13 cellular contexts compared by ENCODE assay signal in genomic region chr16:74991268-74991592, GRCh38.
"Had no signal": no experiment of that assay in that cellular context is flagged by ENCODE, and none has a peak within 500 bp of the region (broad histone marks: within the 10 kb centered on the region; RNA-seq: fewer than 3 reads in every experiment).

No MANE protein-coding gene starts in this region.

- H3K4me1 ChIP-seq: ascending aorta, esophagus squamous epithelium had no signal

- H3K36me3 Mint-ChIP-seq: activated CD4-positive, alpha-beta memory T cell treated with anti-CD3 and anti-CD28 coated beads for 36 hours; activated CD8-positive, alpha-beta memory T cell treated with anti-CD3 and anti-CD28 coated beads, Interleukin-2, amount 10 ng/mL, durations not matched to agents 7 days and 5 days; mesothelial cell of epicardium had no signal

- H3K4me1 Mint-ChIP-seq: activated CD8-positive, alpha-beta memory T cell treated with anti-CD3 and anti-CD28 coated beads, Interleukin-2, amount 10 ng/mL, durations not matched to agents 7 days and 5 days; activated naive CD8-positive, alpha-beta T cell treated with anti-CD3 and anti-CD28 coated beads, Interleukin-2, amount 50 U/mL, for 24 hours; stimulated activated naive CD8-positive, alpha-beta T cell treated with anti-CD3 and anti-CD28 coated beads, Interleukin-15, amount 100 ng/mL, for 72 hours had no signal

- H3K4me3 Mint-ChIP-seq: activated CD4-positive, alpha-beta memory T cell treated with anti-CD3 and anti-CD28 coated beads for 36 hours; activated CD8-positive, alpha-beta memory T cell treated with anti-CD3 and anti-CD28 coated beads, Interleukin-2, amount 10 ng/mL, durations not matched to agents 7 days and 5 days; activated naive CD4-positive, alpha-beta T cell treated with anti-CD3 and anti-CD28 coated beads for 36 hours; activated naive CD8-positive, alpha-beta T cell treated with anti-CD3 and anti-CD28 coated beads, Interleukin-2, amount 50 U/mL, for 24 hours; mesothelial cell of epicardium; stimulated activated naive CD8-positive, alpha-beta T cell treated with anti-CD3 and anti-CD28 coated beads, Interleukin-15, amount 100 ng/mL, for 72 hours had no signal

- H3K9me3 Mint-ChIP-seq: activated CD4-positive, alpha-beta memory T cell treated with anti-CD3 and anti-CD28 coated beads for 36 hours; activated naive CD4-positive, alpha-beta T cell treated with anti-CD3 and anti-CD28 coated beads for 36 hours; activated naive CD8-positive, alpha-beta T cell treated with anti-CD3 and anti-CD28 coated beads, Interleukin-2, amount 50 U/mL, for 24 hours; activated T-helper 2 cell treated with anti-CD3 and anti-CD28 coated beads, Interferon-gamma antibody, Interleukin-2, Interleukin-4, amounts not matched to agents 10 μg/mL and 5 μg/mL and 100 μg/mL, durations not matched to agents 14 hours and 24 hours and 36 hours; mesothelial cell of epicardium; stimulated activated naive CD8-positive, alpha-beta T cell treated with anti-CD3 and anti-CD28 coated beads, Interleukin-15, amount 100 ng/mL, for 72 hours had no signal

- H3K27ac Mint-ChIP-seq: activated CD4-positive, alpha-beta memory T cell treated with anti-CD3 and anti-CD28 coated beads for 36 hours; activated CD8-positive, alpha-beta memory T cell treated with anti-CD3 and anti-CD28 coated beads, Interleukin-2, amount 10 ng/mL, durations not matched to agents 7 days and 5 days; activated naive CD4-positive, alpha-beta T cell treated with anti-CD3 and anti-CD28 coated beads for 36 hours; activated naive CD8-positive, alpha-beta T cell treated with anti-CD3 and anti-CD28 coated beads, Interleukin-2, amount 50 U/mL, for 24 hours; activated T-helper 2 cell treated with anti-CD3 and anti-CD28 coated beads, Interferon-gamma antibody, Interleukin-2, Interleukin-4, amounts not matched to agents 10 μg/mL and 5 μg/mL and 100 μg/mL, durations not matched to agents 14 hours and 24 hours and 36 hours had no signal

- H3K27ac ChIP-seq: ascending aorta, neutrophil, thoracic aorta had no signal

- ATAC-seq: activated CD8-positive, alpha-beta memory T cell treated with anti-CD3 and anti-CD28 coated beads, Interleukin-2, amount 10 ng/mL, durations not matched to agents 7 days and 5 days; activated naive CD8-positive, alpha-beta T cell treated with anti-CD3 and anti-CD28 coated beads, Interleukin-2, amount 50 U/mL, for 24 hours; stimulated activated naive CD8-positive, alpha-beta T cell treated with anti-CD3 and anti-CD28 coated beads, Interleukin-15, amount 100 ng/mL, for 72 hours had no signal

- H3K27me3 Mint-ChIP-seq: activated CD4-positive, alpha-beta memory T cell treated with anti-CD3 and anti-CD28 coated beads for 36 hours; stimulated activated naive CD8-positive, alpha-beta T cell treated with anti-CD3 and anti-CD28 coated beads, Interleukin-15, amount 100 ng/mL, for 72 hours had no signal

- H3K27me3 ChIP-seq: ascending aorta, esophagus squamous epithelium had no signal

- H3K9me3 ChIP-seq: ascending aorta, esophagus squamous epithelium, neutrophil, thoracic aorta had no signal

- DNase-seq: activated CD4-positive, alpha-beta memory T cell treated with anti-CD3 and anti-CD28 coated beads for 36 hours; activated CD8-positive, alpha-beta memory T cell treated with anti-CD3 and anti-CD28 coated beads, Interleukin-2, amount 10 ng/mL, durations not matched to agents 7 days and 5 days; activated naive CD4-positive, alpha-beta T cell treated with anti-CD3 and anti-CD28 coated beads for 36 hours; activated naive CD8-positive, alpha-beta T cell treated with anti-CD3 and anti-CD28 coated beads, Interleukin-2, amount 50 U/mL, for 24 hours; activated T-cell treated with anti-CD3 and anti-CD28 coated beads, Interleukin-2, amount 50 U/mL, for 1 hour; esophagus squamous epithelium; stimulated activated naive CD8-positive, alpha-beta T cell treated with anti-CD3 and anti-CD28 coated beads, Interleukin-15, amount 100 ng/mL, for 72 hours had no signal

- H3K36me3 ChIP-seq: ascending aorta, esophagus squamous epithelium, neutrophil, thoracic aorta had no signal

- H3K4me3 ChIP-seq: ascending aorta, esophagus squamous epithelium, lung, thoracic aorta had no signal
